ENCODE assay signal across 8 cellular contexts in genomic region chr14:99884834-99885648, GRCh38.
DNase-seq lines count a peak whose midpoint lies in the region; ATAC-seq, FAIRE-seq and TF ChIP-seq lines count a peak whose summit lies in the region.

No MANE protein-coding gene starts in this region.

- DNase-seq in NOMO-1 treated with DMSO at 0.1 percent for 48 hours (lab: John Stamatoyannopoulos, UW; ENCODE audit: unreplicated experiment) (peak; percentile 46), NOMO-1 treated with dmso at 0.1 percent for 144 hours (lab: John Stamatoyannopoulos, UW; ENCODE audit: unreplicated experiment) (no peak), GM23248 (peak; percentile 79), NCI-H1694 treated with DMSO at 0.1 percent for 48 hours (lab: John Stamatoyannopoulos, UW) (peak; percentile 89), foreskin fibroblast (peak; percentile 47 to 81), ovary (peak in 2 of 5 donors; percentile 23 to 28)

- in situ Hi-C loops in GM23248 (cut with MboI): loop anchor here (5.0 kb wide), 1 partner anchor 163 kb away; no protein-coding TSS in a partner anchor

- no peak overlapping the region for H3K9ac ChIP-seq in GM23248

- no peaks in the 10 kb centered on the region for H3K27me3 ChIP-seq in GM23248 (replicated peaks; ENCODE audit: insufficient read depth)
- no peaks in the 10 kb centered on the region for H3K27me3 ChIP-seq in ovary

- intact Hi-C loops in ovary (cut with DNase I): loop anchor here (2.0 to 10.0 kb wide), 8 partner anchors 153 to 370 kb away; partner anchors contain the start of gene CYP46A1 (in 1 of the 4)

- H3K36me3 ChIP-seq in GM23248 (ENCODE audit: low read depth) (no peaks in the 10 kb centered on the region), ovary (no peaks in the 10 kb centered on the region)

- peak; percentile 55 for TF ChIP-seq CTCF in foreskin fibroblast (IDR thresholded peaks at IDR 0.05; ENCODE audit: low read depth, low read length)
- peak; percentile 69 to 78 (median 71) for TF ChIP-seq CTCF in ovary (IDR thresholded peaks at IDR 0.05)

- no peaks in the 10 kb centered on the region for H4K20me1 ChIP-seq in GM23248 (ENCODE audit: insufficient read depth)

- no peak for TF ChIP-seq POLR2A in ovary (IDR thresholded peaks at IDR 0.05)

- H2AFZ ChIP-seq in GM23248: no peak overlapping the region

- H3K9me3 ChIP-seq in GM23248 (ENCODE audit: low read depth) (no peaks in the 10 kb centered on the region), ovary (no peaks in the 10 kb centered on the region)

- H3K4me3 ChIP-seq in GM23248: no peak overlapping the region
- H3K4me3 ChIP-seq in foreskin fibroblast (ENCODE audit: low read depth in 1 of 2, low read length in 2 of 2): no peak overlapping the region
- H3K4me3 ChIP-seq in ovary: no peak overlapping the region

- WGBS in GM23248 (ENCODE audit: low coverage in 1 of 2, low lambda C conversion rate in 2 of 2, missing lambda C conversion rate in 2 of 2), 2 experiments: 55 to 57% methylated on average over 7 of the region's 7 CpGs
- WGBS in ovary, 3 donors: 49 to 54% (median 50%) methylated on average over 7 of the region's 7 CpGs

- H3K27ac ChIP-seq in GM23248 (no peak overlapping the region), ovary (no peak overlapping the region)

- H3K79me2 ChIP-seq in GM23248 (ENCODE audit: insufficient read depth): no peaks in the 10 kb centered on the region

- no peak for TF ChIP-seq EP300 in ovary (IDR thresholded peaks at IDR 0.05)

- no peaks in the 10 kb centered on the region for H3K9me2 ChIP-seq in GM23248 (ENCODE audit: insufficient read depth)

- ATAC-seq in GM19463 (IDR thresholded peaks at IDR 0.05; ENCODE audit: unreplicated experiment): no peak

- H3F3A ChIP-seq in GM23248 (ENCODE audit: insufficient read depth): peaks cover 23% of the 10 kb centered on the region

- peak; percentile 93 for FAIRE-seq in TTC549 (lab: Jason Lieb, UNC)

- H3K4me1 ChIP-seq in GM23248 (ENCODE audit: insufficient read depth) (peaks cover 16% of the 10 kb centered on the region), ovary (ENCODE audit: insufficient read depth) (no peaks in the 10 kb centered on the region)

- no peak overlapping the region for H3K4me2 ChIP-seq in GM23248 (ENCODE audit: unreplicated experiment)
